In genomic region chr13:89458456-89458855, GRCh38 we compare ENCODE assay signal across 23 cellular contexts.
"Had no signal": no experiment of that assay in that cellular context is flagged by ENCODE, and none has a peak within 500 bp of the region (broad histone marks: within the 10 kb centered on the region; RNA-seq: fewer than 3 reads in every experiment).

No MANE protein-coding gene starts in this region.

- H3K9me3 ChIP-seq: esophagus squamous epithelium, gastrocnemius medialis, heart right ventricle, left ventricle myocardium inferior, pancreas, psoas muscle, stomach, thoracic aorta, transverse colon had no signal

- H3K27ac ChIP-seq: esophagus squamous epithelium, gastrocnemius medialis, heart right ventricle, left ventricle myocardium inferior, lower lobe of right lung, pancreas, psoas muscle, skin epidermis, stomach, thoracic aorta, transverse colon had no signal

- H3K36me3 ChIP-seq: esophagus squamous epithelium, gastrocnemius medialis, heart right ventricle, left ventricle myocardium inferior, lower lobe of right lung, pancreas, stomach, thoracic aorta, transverse colon had no signal

- DNase-seq: effector memory CD4-positive, alpha-beta T cell; esophagus squamous epithelium; gastrocnemius medialis; heart right ventricle; hypothalamus; kidney; left cardiac atrium; left ventricle myocardium inferior; lower lobe of right lung; naive B cell; occipital lobe; pancreas; psoas muscle; stimulated activated CD4-positive, alpha-beta T cell treated with anti-CD3 and anti-CD28 coated beads, Interleukin-12 subunit alpha, Interleukin-12 subunit beta, amount 100 ng/mL, for 4 hours; stimulated activated naive CD4-positive, alpha-beta T cell; stomach; substantia nigra; transverse colon had no signal

- H3K4me1 ChIP-seq: gastrocnemius medialis, heart right ventricle, left ventricle myocardium inferior, lower lobe of right lung, pancreas, psoas muscle, stomach, transverse colon had no signal

- H3K27ac Mint-ChIP-seq: naive B cell had no signal

- H3K4me1 Mint-ChIP-seq: central memory CD8-positive, alpha-beta T cell; naive B cell; nephron had no signal

- H3K27me3 ChIP-seq: esophagus squamous epithelium, gastrocnemius medialis, heart right ventricle, pancreas, stomach, transverse colon had no signal

- H3K36me3 Mint-ChIP-seq: naive B cell had no signal

- H3K4me3 ChIP-seq: esophagus squamous epithelium, gastrocnemius medialis, heart right ventricle, left ventricle myocardium inferior, lower lobe of right lung, pancreas, psoas muscle, skin epidermis, stomach, thoracic aorta, transverse colon had no signal

- ATAC-seq: gastrocnemius medialis, heart right ventricle, left cardiac atrium, lower lobe of right lung, pancreas, psoas muscle, sciatic nerve had no signal

- H3K9me3 Mint-ChIP-seq: nephron had no signal

- H3K4me3 Mint-ChIP-seq: central memory CD8-positive, alpha-beta T cell; naive B cell; nephron had no signal

- H3K27me3 Mint-ChIP-seq: central memory CD8-positive, alpha-beta T cell; naive B cell had no signal
